In the genomic region with DNA sequence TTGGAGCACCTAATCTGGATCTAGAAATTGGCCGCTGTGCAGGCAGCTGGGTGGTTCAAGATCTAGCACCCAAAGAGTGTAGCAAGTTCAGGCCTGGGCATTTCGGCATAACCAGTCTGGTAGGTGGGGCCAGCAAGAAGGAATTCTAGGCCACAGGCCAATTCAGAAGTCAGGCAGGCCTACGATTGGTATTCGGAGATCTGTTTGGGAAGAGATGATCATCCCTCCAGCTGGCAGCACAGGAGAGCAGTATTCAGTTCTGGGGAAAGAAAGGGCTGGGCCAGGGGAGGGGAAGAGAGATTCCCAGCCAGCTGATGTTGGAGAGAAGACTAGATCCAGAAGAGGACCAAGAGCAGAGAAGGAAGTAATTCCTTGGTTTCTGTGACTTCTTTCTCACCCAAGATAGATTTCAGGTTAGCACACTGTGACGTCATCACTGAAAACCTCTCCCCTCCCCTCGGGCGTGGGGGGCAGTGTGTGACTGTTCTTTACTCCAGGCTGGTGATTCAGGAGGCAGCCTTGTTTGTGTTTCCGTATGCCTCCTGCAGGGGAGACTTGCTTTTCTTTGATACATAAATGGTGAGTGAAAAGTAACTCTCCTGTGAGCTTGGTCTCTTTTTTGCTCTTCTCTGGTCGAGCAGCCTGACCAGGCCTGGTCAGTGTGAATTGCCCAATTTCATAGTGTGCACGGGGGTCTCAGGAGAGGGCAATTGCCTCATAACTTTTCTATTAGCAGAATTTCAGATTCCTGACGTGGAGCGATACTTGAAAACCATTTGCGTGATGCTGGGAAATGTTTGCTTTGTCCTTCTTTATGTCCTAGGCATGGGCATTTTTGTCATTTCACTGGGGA, we compare ENCODE assay signal across 8 cellular contexts.
A peak's percentile ranks its signal among the peaks of the same experiment; 100 is the strongest.
DNase-seq lines count a peak whose midpoint lies in the region; ATAC-seq, FAIRE-seq and TF ChIP-seq lines count a peak whose summit lies in the region.

No MANE protein-coding gene starts in this region.

- H3K27me3 ChIP-seq in IMR-90 (ENCODE audit: control insufficient read depth, insufficient read depth, low read length) (no peaks in the 10 kb centered on the region), thymus (ENCODE audit: control insufficient read depth, insufficient read depth) (no peaks in the 10 kb centered on the region)

- peaks cover 42% of the 10 kb centered on the region for H3K9me1 ChIP-seq in IMR-90 (ENCODE audit: insufficient read depth, low read length)

- TF ChIP-seq CTCF in IMR-90 (conservative IDR thresholded peaks at IDR 0.05; ENCODE audit: low read depth, low read length), result peak; percentile 44
- TF ChIP-seq CTCF in brain (conservative IDR thresholded peaks at IDR 0.05), result peak in 1 of 2 experiments; percentile 15
- TF ChIP-seq CTCF in kidney (IDR thresholded peaks at IDR 0.05; ENCODE audit: borderline replicate concordance, extremely low read depth, insufficient read depth), result peak; percentile 11

- POLR2A ChIA-PET in IMR-90 (lab: Charles Lee; ENCODE audit: unreplicated experiment), result no interaction called here

- H3K36me3 ChIP-seq in IMR-90 (ENCODE audit: control insufficient read depth, insufficient read depth, low read length) (peaks cover 28% of the 10 kb centered on the region), kidney (ENCODE audit: control insufficient read depth in 1 of 2, insufficient read depth in 2 of 2, low read length in 2 of 2) (no peaks in the 10 kb centered on the region), thymus (ENCODE audit: control insufficient read depth, insufficient read depth) (no peaks in the 10 kb centered on the region)

- WGBS in IMR-90 (ENCODE audit: extremely low coverage in 2 of 2, insufficient read length in 1 of 2), 2 experiments, result 24% methylated on average over 2 of the region's 13 CpGs; no CpG with 5 or more reads in 1 of the 2 experiments
- 87% methylated on average over 13 of the region's 13 CpGs for WGBS in thymus

- peak overlapping the region; percentile 59; the same call in 1 of the 2 replicates for H2BK20ac ChIP-seq in IMR-90 (ENCODE audit: low read depth, low read length)

- H2AK5ac ChIP-seq in IMR-90 (ENCODE audit: low read depth, low read length), result peak overlapping the region; percentile 21

- H3K4me1 Mint-ChIP-seq in brain, result peaks cover 86% of the 10 kb centered on the region
- no peaks in the 10 kb centered on the region for H3K4me1 Mint-ChIP-seq in activated T-cell treated with anti-CD3 and anti-CD28 coated beads, Interleukin-2, amount 50 U/mL, for 4 hours (ENCODE audit: low read depth)

- peaks cover 95% of the 10 kb centered on the region for H4K20me1 ChIP-seq in IMR-90 (ENCODE audit: insufficient read depth, low read length)

- peak overlapping the region; percentile 6; the same call in 1 of the 2 replicates for H3K18ac ChIP-seq in IMR-90 (ENCODE audit: low read depth, low read length)

- H3K27ac ChIP-seq in IMR-90 (ENCODE audit: insufficient read depth, low read length) (peak overlapping the region; percentile 52), kidney (ENCODE audit: low read depth in 2 of 2, low read length in 2 of 2) (peak overlapping the region in 1 of 2 donors; percentile 54), thymus (ENCODE audit: low read depth) (peak overlapping the region; percentile 3)

- CTCF ChIA-PET in IMR-90 (lab: Yijun Ruan, JAX), result interaction anchor here (0.6 kb wide), 1 partner anchor 15 kb away, joined by 4 read pairs; no protein-coding TSS in a partner anchor

- peak overlapping the region in 3 of 5 experiments; percentile 48 to 81 (median 65) for H3K27ac Mint-ChIP-seq in brain

- FAIRE-seq in kidney (lab: Jason Lieb, UNC), result no peak

- H3K79me1 ChIP-seq in IMR-90 (ENCODE audit: low read depth in 1 of 2, low read length in 2 of 2), result peaks cover 29 to 84% of the 10 kb centered on the region in 2 experiments

- 0 out of 2 replicates have a peak, but pooled peaks have one; percentile 17 for TF ChIP-seq POLR2A in IMR-90 (IDR thresholded peaks at IDR 0.05; ENCODE audit: low read depth, low read length)

- peak overlapping the region in 1 of 5 experiments; percentile 26 for H3K4me3 Mint-ChIP-seq in brain
- H3K4me3 Mint-ChIP-seq in activated T-cell treated with anti-CD3 and anti-CD28 coated beads, Interleukin-2, amount 50 U/mL, for 4 hours, result no peak overlapping the region

- H2BK120ac ChIP-seq in IMR-90 (ENCODE audit: low read depth, low read length), result no peak overlapping the region

- peak; percentile 96 for DNase-seq in IMR-90
- DNase-seq in kidney, result peak; percentile 73
- DNase-seq in left colon, result no peak
- no peak for DNase-seq in activated T-cell treated with anti-CD3 and anti-CD28 coated beads, Interleukin-2, amount 50 U/mL, for 1 hour
- DNase-seq in activated T-cell treated with anti-CD3 and anti-CD28 coated beads, Interleukin-2, amount 50 U/mL, for 4 hours, result no peak

- H2AFZ ChIP-seq in IMR-90 (replicated peaks; ENCODE audit: low read length, poor library complexity), result peak overlapping the region; percentile 16

- dilution Hi-C loops in IMR-90 (cut with HindIII; ENCODE audit: low sequenced_read_pairs, unreplicated experiment), result no loop called here

- H2BK15ac ChIP-seq in IMR-90 (ENCODE audit: low read depth, low read length), result peak overlapping the region; percentile 1; the same call in 1 of the 3 replicates

- no peak overlapping the region for H3K9ac ChIP-seq in IMR-90 (ENCODE audit: low read depth, low read length)
- no peak overlapping the region for H3K9ac ChIP-seq in kidney (ENCODE audit: low read length in 2 of 2)

- H3K9me3 ChIP-seq in IMR-90 (ENCODE audit: control insufficient read depth, insufficient read depth, low read length), result no peaks in the 10 kb centered on the region
- no peaks in the 10 kb centered on the region for H3K9me3 ChIP-seq in kidney (ENCODE audit: control insufficient read depth in 1 of 2, low read length in 2 of 2)
- no peaks in the 10 kb centered on the region for H3K9me3 ChIP-seq in thymus (ENCODE audit: control insufficient read depth)

- H4K8ac ChIP-seq in IMR-90 (ENCODE audit: low read depth in 2 of 2, low read length in 2 of 2), result peak overlapping the region in 1 of 2 experiments; percentile 49; a peak in 2 of 4 replicates

- H3K9me3 Mint-ChIP-seq in brain, result no peaks in the 10 kb centered on the region
- no peaks in the 10 kb centered on the region for H3K9me3 Mint-ChIP-seq in activated T-cell treated with anti-CD3 and anti-CD28 coated beads, Interleukin-2, amount 50 U/mL, for 4 hours

- ATAC-seq in IMR-90 (ENCODE audit: low read depth) (peak; percentile 78), left colon (no peak), GM18502 (IDR thresholded peaks at IDR 0.05; ENCODE audit: poor library complexity, unreplicated experiment) (no peak)
- ATAC-seq in activated T-cell treated with anti-CD3 and anti-CD28 coated beads, Interleukin-2, amount 50 U/mL, for 4 hours, result no peak

- peak overlapping the region; percentile 62 for H3K4ac ChIP-seq in IMR-90 (ENCODE audit: low read depth, low read length)

- peak; percentile 48 for TF ChIP-seq RAD21 in IMR-90 (IDR thresholded peaks at IDR 0.05; ENCODE audit: low read length)

- BruUV-seq in IMR-90 (replicated peaks; lab: Mats Ljungman, UMichigan), result no TSS peak

- H4K91ac ChIP-seq in IMR-90 (ENCODE audit: insufficient read depth, low read depth, low read length), result no peak overlapping the region

- no peak overlapping the region; the same call in 1 of the 2 replicates for H4K5ac ChIP-seq in IMR-90 (ENCODE audit: low read depth, low read length)

- peaks cover 40% of the 10 kb centered on the region for H3K36me3 Mint-ChIP-seq in brain
- no peaks in the 10 kb centered on the region for H3K36me3 Mint-ChIP-seq in activated T-cell treated with anti-CD3 and anti-CD28 coated beads, Interleukin-2, amount 50 U/mL, for 4 hours (ENCODE audit: insufficient read depth)

- H3K4me3 ChIP-seq in IMR-90 (ENCODE audit: insufficient read depth, low read depth, low read length), result no peak overlapping the region
- no peak overlapping the region for H3K4me3 ChIP-seq in kidney (ENCODE audit: low read length in 2 of 2)
- no peak overlapping the region for H3K4me3 ChIP-seq in thymus (ENCODE audit: low read length)

- H3K4me2 ChIP-seq in IMR-90 (ENCODE audit: low read depth, low read length), result peak overlapping the region; percentile 42

- H2BK5ac ChIP-seq in IMR-90 (ENCODE audit: low read depth, low read length, poor library complexity, severe bottlenecking), result peak overlapping the region; percentile 47

- intact Hi-C loops in IMR-90 (cut with micrococcal nuclease) (no loop called here), kidney (cut with DNase I) (no loop called here), left colon (cut with DNase I, micrococcal nuclease) (no loop called here)

- peak overlapping the region; percentile 35 for H3K14ac ChIP-seq in IMR-90 (replicated peaks; ENCODE audit: low read depth, low read length)

- H3K27me3 Mint-ChIP-seq in brain, result no peaks in the 10 kb centered on the region
- H3K27me3 Mint-ChIP-seq in activated T-cell treated with anti-CD3 and anti-CD28 coated beads, Interleukin-2, amount 50 U/mL, for 4 hours (ENCODE audit: low read depth), result no peaks in the 10 kb centered on the region

- H3K23ac ChIP-seq in IMR-90 (ENCODE audit: low read depth, low read length), result peak overlapping the region; percentile 25; the same call in 1 of the 2 replicates

- no peak overlapping the region for H3K56ac ChIP-seq in IMR-90 (ENCODE audit: extremely low read depth, insufficient read depth, low read length)

- peak overlapping the region; percentile 63 for H2AK9ac ChIP-seq in IMR-90 (replicated peaks; ENCODE audit: low read depth, low read length, poor library complexity)

- H3K4me1 ChIP-seq in IMR-90 (ENCODE audit: control insufficient read depth, insufficient read depth, low read length) (peaks cover 41% of the 10 kb centered on the region), kidney (ENCODE audit: control insufficient read depth in 1 of 2, insufficient read depth in 1 of 2, low read depth in 1 of 2, low read length in 2 of 2) (peaks cover 0 to 5% of the 10 kb centered on the region in 2 donors), thymus (ENCODE audit: control insufficient read depth, insufficient read depth, low read length) (no peaks in the 10 kb centered on the region)

- in situ Hi-C loops in IMR-90 (cut with MboI; ENCODE audit: low sequenced_read_pairs), result no loop called here

TF ChIP-seq in IMR-90, 13 proteins besides CTCF, POLR2A, EP300 and RAD21:
- TF ChIP-seq MAFK (IDR thresholded peaks at IDR 0.05; ENCODE audit: low read depth, low read length) (no peak), CEBPB (IDR thresholded peaks at IDR 0.05; ENCODE audit: low read depth, low read length) (peak; percentile 26; the same call in 1 of the 2 replicates), BHLHE40 (IDR thresholded peaks at IDR 0.05; ENCODE audit: low read depth, low read length) (no peak), FOS (IDR thresholded peaks at IDR 0.05; ENCODE audit: low read depth, low read length) (peak; percentile 71), SMC3 (IDR thresholded peaks at IDR 0.05; ENCODE audit: low read depth, low read length) (0 out of 2 replicates have a peak, but pooled peaks have one; percentile 14), MAZ (IDR thresholded peaks at IDR 0.05; ENCODE audit: borderline replicate concordance, low read depth, low read length) (peak; percentile 91)

Comparison
In these comparisons a context has a peak if more than half of its experiments do, and no peak if none do; other contexts are left out.
1. DNase-seq: peak in IMR-90 (single experiment) and kidney (single experiment); none in left colon (0 of 2), activated T-cell treated with anti-CD3 and anti-CD28 coated beads, Interleukin-2, amount 50 U/mL, for 1 hour (single experiment) and activated T-cell treated with anti-CD3 and anti-CD28 coated beads, Interleukin-2, amount 50 U/mL, for 4 hours (single experiment).